Comparison of ENCODE assay signal across 1 cellular context in genomic region chr11:77109236-77110019, GRCh38.
TF ChIP-seq lines count a peak whose summit lies in the region.

No MANE protein-coding gene starts in this region.

TF ChIP-seq in SK-N-SH treated with all-trans-retinoic acid at 6 μM for 48 hours, 23 proteins besides CTCF, POLR2A, EP300 and RAD21 (continued from another document):
- TF ChIP-seq CSRNP3 (CRISPR knock-in tag; IDR thresholded peaks at IDR 0.05): no peak
TF ChIP-seq in SK-N-SH treated with all-trans-retinoic acid at 6 μM for 48 hours: peak in this region for 0.
